ENCODE assay signal across 1 cellular context in the genomic region with DNA sequence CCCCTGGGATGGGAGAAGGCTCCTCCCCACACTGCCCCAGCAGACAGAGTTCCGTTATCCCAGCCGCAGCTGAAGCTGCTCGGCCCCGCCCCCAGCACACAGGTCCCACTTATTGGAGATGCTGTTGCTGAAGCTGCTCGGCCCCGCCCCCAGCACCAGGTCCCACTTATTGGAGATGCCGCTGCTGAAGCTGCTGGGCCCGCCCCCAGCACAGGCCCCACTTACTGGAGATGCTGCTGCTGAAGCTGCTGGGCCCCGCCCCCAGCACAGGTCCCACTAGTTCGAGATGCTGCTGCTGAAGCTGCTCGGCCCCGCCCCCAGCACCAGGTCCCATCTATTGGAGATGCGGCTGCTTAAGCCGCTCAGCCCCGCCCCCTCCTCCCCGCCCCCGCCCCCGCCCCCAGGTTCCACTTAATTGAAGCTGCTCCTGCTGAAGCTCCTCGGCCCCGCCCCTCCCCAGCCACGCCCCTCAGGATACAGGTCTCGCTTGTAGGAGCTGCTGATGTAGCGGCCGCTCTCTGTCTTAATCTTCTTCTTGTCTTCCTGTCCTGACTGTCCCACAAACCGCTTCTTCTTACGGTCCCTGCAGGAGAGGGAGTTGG.
TF ChIP-seq lines count a peak whose summit lies in the region.

No MANE protein-coding gene starts in this region.

TF ChIP-seq in HepG2, 621 proteins besides CTCF, POLR2A, EP300 and RAD21:
- TF ChIP-seq AGO2 (optimal IDR thresholded peaks at IDR 0.05; ENCODE audit: low read depth, low read length) (peak; percentile 82), RBFOX2 (IDR thresholded peaks at IDR 0.05; ENCODE audit: low read depth, low read length) (0 out of 2 replicates have a peak, but pooled peaks have one; percentile 33), BCL3 (CRISPR knock-in tag; IDR thresholded peaks at IDR 0.05) (no peak)
